ENCODE assay signal across 1 cellular context in the genomic region with DNA sequence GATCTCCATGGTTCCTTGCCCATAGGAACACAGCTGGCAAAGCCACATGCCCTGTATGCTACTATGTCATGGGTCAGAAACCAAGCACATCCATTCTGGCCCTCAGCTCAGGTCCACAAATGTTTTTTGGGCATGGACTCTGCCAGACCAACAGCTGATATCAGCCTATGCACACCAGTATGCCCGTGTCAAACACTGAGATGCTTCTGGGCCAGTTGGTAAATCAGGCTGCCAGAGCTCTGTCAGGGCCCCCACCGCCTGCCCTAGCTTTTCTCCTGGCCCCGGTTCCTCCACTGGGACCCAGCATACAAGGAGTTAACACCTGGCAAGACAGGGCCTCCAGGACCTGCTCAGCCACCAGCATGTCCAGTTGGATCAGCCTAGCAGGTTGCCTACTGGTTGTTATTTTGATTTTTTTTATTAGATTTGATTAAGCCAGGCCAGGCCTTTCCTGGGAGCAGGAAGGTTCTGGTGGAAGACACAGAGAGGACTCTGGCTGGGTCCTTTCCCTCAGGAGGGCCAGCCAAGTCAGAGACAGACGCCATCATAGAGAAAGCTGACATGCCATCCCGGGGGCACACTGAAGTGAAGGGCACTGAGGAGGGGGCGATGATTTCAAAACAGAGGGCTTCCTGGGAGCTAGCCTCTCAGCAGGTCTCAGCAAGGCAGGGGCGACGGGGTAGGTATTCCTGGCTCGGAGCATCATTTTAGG.
TF ChIP-seq lines count a peak whose summit lies in the region.

No MANE protein-coding gene starts in this region.

TF ChIP-seq in HepG2, 621 proteins besides CTCF, POLR2A, EP300 and RAD21 (continued from another document):
- TF ChIP-seq RXRB (CRISPR knock-in tag; IDR thresholded peaks at IDR 0.05; ENCODE audit: borderline replicate concordance), result no peak
- TF ChIP-seq ZNF644 (CRISPR knock-in tag; IDR thresholded peaks at IDR 0.05; ENCODE audit: low read depth), result no peak
- no peak for TF ChIP-seq ZSCAN31 (CRISPR knock-in tag; IDR thresholded peaks at IDR 0.05; ENCODE audit: low read depth)
- TF ChIP-seq ZNF530 (CRISPR knock-in tag; IDR thresholded peaks at IDR 0.05; ENCODE audit: low read depth), result no peak
- TF ChIP-seq NFE2L1 (CRISPR knock-in tag; IDR thresholded peaks at IDR 0.05; ENCODE audit: borderline replicate concordance), result no peak
- no peak for TF ChIP-seq GPN1 (CRISPR knock-in tag; IDR thresholded peaks at IDR 0.05; ENCODE audit: borderline replicate concordance)
- no peak for TF ChIP-seq MYC (CRISPR knock-in tag; IDR thresholded peaks at IDR 0.05; ENCODE audit: borderline replicate concordance)
- no peak for TF ChIP-seq HOXA3 (CRISPR knock-in tag; IDR thresholded peaks at IDR 0.05)
- TF ChIP-seq ZNF496 (CRISPR knock-in tag; IDR thresholded peaks at IDR 0.05; ENCODE audit: insufficient replicate concordance), result no peak
- no peak for TF ChIP-seq AGO2 (optimal IDR thresholded peaks at IDR 0.05; ENCODE audit: low read depth, low read length)
- TF ChIP-seq ZNF224 (CRISPR knock-in tag; IDR thresholded peaks at IDR 0.05), result no peak
- no peak for TF ChIP-seq ZNF33A (CRISPR knock-in tag; IDR thresholded peaks at IDR 0.05; ENCODE audit: borderline replicate concordance)
- TF ChIP-seq SOX5 (CRISPR knock-in tag; IDR thresholded peaks at IDR 0.05; ENCODE audit: borderline replicate concordance), result no peak
- TF ChIP-seq SP2 (CRISPR knock-in tag; IDR thresholded peaks at IDR 0.05), result no peak
- TF ChIP-seq, protein P1, sequence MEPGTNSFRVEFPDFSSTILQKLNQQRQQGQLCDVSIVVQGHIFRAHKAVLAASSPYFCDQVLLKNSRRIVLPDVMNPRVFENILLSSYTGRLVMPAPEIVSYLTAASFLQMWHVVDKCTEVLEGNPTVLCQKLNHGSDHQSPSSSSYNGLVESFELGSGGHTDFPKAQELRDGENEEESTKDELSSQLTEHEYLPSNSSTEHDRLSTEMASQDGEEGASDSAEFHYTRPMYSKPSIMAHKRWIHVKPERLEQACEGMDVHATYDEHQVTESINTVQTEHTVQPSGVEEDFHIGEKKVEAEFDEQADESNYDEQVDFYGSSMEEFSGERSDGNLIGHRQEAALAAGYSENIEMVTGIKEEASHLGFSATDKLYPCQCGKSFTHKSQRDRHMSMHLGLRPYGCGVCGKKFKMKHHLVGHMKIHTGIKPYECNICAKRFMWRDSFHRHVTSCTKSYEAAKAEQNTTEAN (CRISPR knock-in tag; conservative IDR thresholded peaks at IDR 0.05), result no peak
- TF ChIP-seq, protein P2, sequence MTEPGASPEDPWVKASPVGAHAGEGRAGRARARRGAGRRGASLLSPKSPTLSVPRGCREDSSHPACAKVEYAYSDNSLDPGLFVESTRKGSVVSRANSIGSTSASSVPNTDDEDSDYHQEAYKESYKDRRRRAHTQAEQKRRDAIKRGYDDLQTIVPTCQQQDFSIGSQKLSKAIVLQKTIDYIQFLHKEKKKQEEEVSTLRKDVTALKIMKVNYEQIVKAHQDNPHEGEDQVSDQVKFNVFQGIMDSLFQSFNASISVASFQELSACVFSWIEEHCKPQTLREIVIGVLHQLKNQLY (CRISPR knock-in tag; IDR thresholded peaks at IDR 0.05), result no peak
